8 cellular contexts compared by ENCODE assay signal in the genomic region with DNA sequence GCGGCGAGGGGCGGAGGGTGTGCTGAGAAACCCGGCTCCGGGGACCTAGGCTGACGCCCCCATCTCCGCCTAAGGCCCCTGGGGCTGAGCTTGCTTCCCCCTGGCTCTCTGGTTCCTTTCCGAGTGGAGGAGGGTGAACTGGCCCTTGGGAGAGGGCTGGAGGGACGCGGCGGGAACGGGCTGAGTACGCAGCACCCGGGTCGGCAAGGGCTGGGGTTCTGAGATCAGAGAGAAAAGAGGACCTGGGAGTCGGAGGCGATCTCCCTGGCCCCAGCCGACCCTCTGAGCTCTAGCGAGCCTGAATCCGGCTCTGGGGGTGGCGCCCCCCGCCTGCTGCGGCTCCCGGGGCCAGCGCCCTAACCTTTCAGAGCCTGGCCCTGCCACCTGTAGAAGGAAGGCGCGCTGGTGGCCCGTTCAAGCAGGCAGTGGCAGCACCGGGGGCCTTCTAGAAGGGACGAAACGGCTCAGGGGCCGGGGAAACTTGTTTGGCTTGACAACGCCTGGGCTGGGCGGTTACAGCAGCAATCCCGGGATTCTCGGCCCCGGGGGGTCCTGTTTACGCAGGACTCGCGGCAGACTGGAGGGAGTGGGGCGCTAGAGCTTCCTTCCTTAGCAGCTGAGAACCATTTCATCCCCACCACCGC.
DNase-seq lines count a peak whose midpoint lies in the region; ATAC-seq and TF ChIP-seq lines count a peak whose summit lies in the region.

No MANE protein-coding gene starts in this region.

- peak overlapping the region; percentile 29 for H3K4me3 Mint-ChIP-seq in stimulated activated memory B cell treated with anti-CD40 and anti-IgM and Interleukin-4, amounts not matched to agents 10 μg/mL and 1 μg/mL and 100 μg/mL, for 72 hours

- no peak overlapping the region for H3K27ac Mint-ChIP-seq in stimulated activated memory B cell treated with anti-CD40 and anti-IgM and Interleukin-4, amounts not matched to agents 10 μg/mL and 1 μg/mL and 100 μg/mL, for 72 hours

- H3K4me1 Mint-ChIP-seq in stimulated activated memory B cell treated with anti-CD40 and anti-IgM and Interleukin-4, amounts not matched to agents 10 μg/mL and 1 μg/mL and 100 μg/mL, for 72 hours = peaks cover 31% of the 10 kb centered on the region

- H3K27me3 Mint-ChIP-seq in stimulated activated memory B cell treated with anti-CD40 and anti-IgM and Interleukin-4, amounts not matched to agents 10 μg/mL and 1 μg/mL and 100 μg/mL, for 72 hours = peaks cover 72% of the 10 kb centered on the region

- no peaks in the 10 kb centered on the region for H3K9me3 Mint-ChIP-seq in stimulated activated memory B cell treated with anti-CD40 and anti-IgM and Interleukin-4, amounts not matched to agents 10 μg/mL and 1 μg/mL and 100 μg/mL, for 72 hours

- no peak overlapping the region for H3K9ac ChIP-seq in iPS-15b (ENCODE audit: low read depth, low read length)

- no peaks in the 10 kb centered on the region for H3K36me3 ChIP-seq in RWPE2 (ENCODE audit: low read depth)
- no peaks in the 10 kb centered on the region for H3K36me3 ChIP-seq in iPS-15b (ENCODE audit: control insufficient read depth, insufficient read depth, low read length)

- TF ChIP-seq CTCF in RWPE2 (IDR thresholded peaks at IDR 0.05; ENCODE audit: poor library complexity, severe bottlenecking) = no peak

- DNase-seq in NCI-H2227 (lab: John Stamatoyannopoulos, UW; ENCODE audit: unreplicated experiment) = peak; percentile 66
- no peak for DNase-seq in NCI-H2227 treated with DMSO at 0.1 percent for 48 hours (lab: John Stamatoyannopoulos, UW)
- DNase-seq in RWPE2 (ENCODE audit: low spot score) = no peak
- no peak for DNase-seq in hippocampal formation (lab: John Stamatoyannopoulos, UW)
- DNase-seq in central memory CD4-positive, alpha-beta T cell = no peak

- H3K9me3 ChIP-seq in RWPE2 (ENCODE audit: severe bottlenecking) = no peaks in the 10 kb centered on the region
- H3K9me3 ChIP-seq in iPS-15b (ENCODE audit: control insufficient read depth, insufficient read depth, low read length) = no peaks in the 10 kb centered on the region

- H3K36me3 Mint-ChIP-seq in stimulated activated memory B cell treated with anti-CD40 and anti-IgM and Interleukin-4, amounts not matched to agents 10 μg/mL and 1 μg/mL and 100 μg/mL, for 72 hours = no peaks in the 10 kb centered on the region

- no peaks in the 10 kb centered on the region for H3K4me1 ChIP-seq in RWPE2 (ENCODE audit: insufficient read depth, poor library complexity, severe bottlenecking)
- peaks cover 3% of the 10 kb centered on the region for H3K4me1 ChIP-seq in iPS-15b (ENCODE audit: control insufficient read depth, insufficient read depth, low read length)

- H3K27me3 ChIP-seq in RWPE2 (ENCODE audit: insufficient read depth, poor library complexity, severe bottlenecking) (peaks cover 49% of the 10 kb centered on the region), iPS-15b (ENCODE audit: control insufficient read depth, insufficient read depth, low read length) (peaks cover 80% of the 10 kb centered on the region)

- ATAC-seq in RWPE2 (ENCODE audit: low read depth) = no peak
- no peak for ATAC-seq in stimulated activated memory B cell treated with anti-CD40 and anti-IgM and Interleukin-4, amounts not matched to agents 10 μg/mL and 1 μg/mL and 100 μg/mL, for 72 hours
- ATAC-seq in GM19467 (IDR thresholded peaks at IDR 0.05; ENCODE audit: unreplicated experiment) = no peak

- H3K4me3 ChIP-seq in RWPE2 (ENCODE audit: severe bottlenecking) = peak overlapping the region; percentile 15
- H3K4me3 ChIP-seq in iPS-15b (ENCODE audit: low read depth, low read length) = peak overlapping the region; percentile 46

- H3K27ac ChIP-seq in RWPE2 (ENCODE audit: poor library complexity, severe bottlenecking) = no peak overlapping the region
